40 cellular contexts compared by ENCODE assay signal in the genomic region with DNA sequence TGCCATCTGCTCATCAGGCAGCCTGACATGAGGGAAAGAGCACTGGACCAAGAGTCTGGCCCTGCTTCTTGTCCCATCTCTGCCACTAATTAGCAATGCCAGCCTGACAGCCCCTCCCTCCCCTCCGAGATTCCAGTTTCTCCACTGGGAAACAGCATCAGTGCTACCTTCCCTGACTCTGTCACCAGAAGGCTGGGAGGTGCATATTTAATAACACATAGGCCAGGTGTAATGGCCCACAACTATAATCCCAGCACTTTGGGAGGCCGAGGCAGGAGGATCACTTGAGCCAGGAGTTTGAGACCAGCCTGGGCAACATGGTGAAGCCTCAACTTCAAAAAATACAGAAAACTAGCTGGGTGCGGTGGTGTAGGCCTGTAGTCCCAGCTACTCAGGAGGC.
"Had no signal": no experiment of that assay in that cellular context is flagged by ENCODE, and none has a peak within 500 bp of the region (broad histone marks: within the 10 kb centered on the region; RNA-seq: fewer than 3 reads in every experiment).

No MANE protein-coding gene starts in this region.

- H3K4me1 Mint-ChIP-seq: activated naive CD4-positive, alpha-beta T cell treated with anti-CD3 and anti-CD28 coated beads, Interleukin-2, amount 10 ng/mL, durations not matched to agents 7 days and 5 days; activated naive CD4-positive, alpha-beta T cell treated with anti-CD3 and anti-CD28 coated beads, Interleukin-2, amount 50 U/mL, for 24 hours; activated naive CD8-positive, alpha-beta T cell treated with anti-CD3 and anti-CD28 coated beads for 36 hours; activated naive CD8-positive, alpha-beta T cell treated with anti-CD3 and anti-CD28 coated beads, Interleukin-2, amount 10 ng/mL, durations not matched to agents 7 days and 5 days; activated naive CD8-positive, alpha-beta T cell treated with anti-CD3 and anti-CD28 coated beads, Interleukin-2, amount 50 U/mL, for 24 hours; activated T-helper 17 cell treated with anti-CD3 and anti-CD28 coated beads, Interleukin-2, amount 50 U/mL, for 72 hours; central memory CD8-positive, alpha-beta T cell had no signal

- DNase-seq: activated effector memory CD4-positive, alpha-beta T cell treated with anti-CD3 and anti-CD28 coated beads, Interleukin-2, amount 50 U/mL, for 16 hours; activated effector memory CD4-positive, alpha-beta T cell treated with Interleukin-2 at 50 U/mL for 16 hours; activated gamma-delta T cell; activated gamma-delta T cell treated with Interleukin-2 at 50 U/mL for 16 hours; activated naive CD4-positive, alpha-beta T cell; activated naive CD4-positive, alpha-beta T cell treated with anti-CD3 and anti-CD28 coated beads, Interleukin-2, amount 10 ng/mL, durations not matched to agents 7 days and 5 days; activated naive CD4-positive, alpha-beta T cell treated with anti-CD3 and anti-CD28 coated beads, Interleukin-2, amount 50 U/mL, for 16 hours; activated naive CD4-positive, alpha-beta T cell treated with Interleukin-2 at 50 U/mL for 16 hours; activated naive CD8-positive, alpha-beta T cell treated with anti-CD3 and anti-CD28 coated beads for 36 hours; activated naive CD8-positive, alpha-beta T cell treated with anti-CD3 and anti-CD28 coated beads, Interleukin-2, amount 10 ng/mL, durations not matched to agents 7 days and 5 days; activated naive CD8-positive, alpha-beta T cell treated with anti-CD3 and anti-CD28 coated beads, Interleukin-2, amount 50 U/mL, for 24 hours; activated T-cell treated with anti-CD3 and anti-CD28 coated beads for 4 hours; activated T-cell treated with anti-CD3 and anti-CD28 coated beads, Interleukin-2, amount 50 U/mL, for 1 hour; activated T-cell treated with anti-CD3 and anti-CD28 coated beads, Interleukin-2, amount 50 U/mL, for 24 hours; activated T-cell treated with anti-CD3 and anti-CD28 coated beads, Interleukin-2, amount 50 U/mL, for 4 hours; activated T-cell treated with anti-CD3 and anti-CD28 coated beads, Interleukin-2, amount 50 U/mL, for 48 hours; activated T-cell treated with anti-CD3 and anti-CD28 coated beads, Interleukin-2, amount 50 U/mL, for 72 hours; amniotic stem cell; amygdala; anterior cingulate cortex; aorta; body of pancreas; brain microvascular endothelial cell; caudate nucleus; central memory CD4-positive, alpha-beta T cell; cerebellar nuclear complex had no signal

- H3K4me1 ChIP-seq: ascending aorta had no signal

- H3K9me3 Mint-ChIP-seq: activated naive CD4-positive, alpha-beta T cell treated with anti-CD3 and anti-CD28 coated beads, Interleukin-2, amount 10 ng/mL, durations not matched to agents 7 days and 5 days; activated naive CD4-positive, alpha-beta T cell treated with anti-CD3 and anti-CD28 coated beads, Interleukin-2, amount 50 U/mL, for 24 hours; activated naive CD4-positive, alpha-beta T cell treated with anti-CD3 and anti-CD28 coated beads, Interleukin-2, amount 50 U/mL, for 72 hours; activated naive CD8-positive, alpha-beta T cell treated with anti-CD3 and anti-CD28 coated beads for 36 hours; activated naive CD8-positive, alpha-beta T cell treated with anti-CD3 and anti-CD28 coated beads, Interleukin-2, amount 10 ng/mL, durations not matched to agents 7 days and 5 days; activated naive CD8-positive, alpha-beta T cell treated with anti-CD3 and anti-CD28 coated beads, Interleukin-2, amount 50 U/mL, for 24 hours; activated T-cell treated with anti-CD3 and anti-CD28 coated beads, Interleukin-2, amount 50 U/mL, for 24 hours; activated T-cell treated with anti-CD3 and anti-CD28 coated beads, Interleukin-2, amount 50 U/mL, for 4 hours; activated T-cell treated with anti-CD3 and anti-CD28 coated beads, Interleukin-2, amount 50 U/mL, for 72 hours; activated T-helper 1 cell treated with anti-CD3 and anti-CD28 coated beads, Interleukin-12 subunit alpha, Interleukin-12 subunit beta, Interleukin-2, Interleukin-4 antibody, amounts not matched to agents 30 ng/mL and 10 ng/mL and 1 ng/mL, durations not matched to agents 14 hours and 24 hours and 36 hours; activated T-helper 17 cell treated with anti-CD3 and anti-CD28 coated beads, Interleukin-2, amount 50 U/mL, for 72 hours; activated T-helper 2 cell treated with anti-CD3 and anti-CD28 coated beads, Interferon-gamma antibody, Interleukin-2, Interleukin-4, amounts not matched to agents 10 μg/mL and 5 μg/mL and 100 μg/mL, durations not matched to agents 14 hours and 24 hours and 36 hours; central memory CD8-positive, alpha-beta T cell had no signal

- H3K4me3 ChIP-seq: adrenal gland, ascending aorta, body of pancreas, breast epithelium, cardiac muscle cell had no signal

- H3K36me3 Mint-ChIP-seq: activated naive CD4-positive, alpha-beta T cell treated with anti-CD3 and anti-CD28 coated beads, Interleukin-2, amount 10 ng/mL, durations not matched to agents 7 days and 5 days; activated naive CD4-positive, alpha-beta T cell treated with anti-CD3 and anti-CD28 coated beads, Interleukin-2, amount 50 U/mL, for 24 hours; activated naive CD4-positive, alpha-beta T cell treated with anti-CD3 and anti-CD28 coated beads, Interleukin-2, amount 50 U/mL, for 72 hours; activated naive CD8-positive, alpha-beta T cell; activated naive CD8-positive, alpha-beta T cell treated with anti-CD3 and anti-CD28 coated beads for 36 hours; activated naive CD8-positive, alpha-beta T cell treated with anti-CD3 and anti-CD28 coated beads, Interleukin-2, amount 10 ng/mL, durations not matched to agents 7 days and 5 days; brain had no signal

- H3K27ac ChIP-seq: adrenal gland, ascending aorta, body of pancreas, brain microvascular endothelial cell, breast epithelium, cardiac muscle cell had no signal

- H3K27ac Mint-ChIP-seq: activated naive CD4-positive, alpha-beta T cell treated with anti-CD3 and anti-CD28 coated beads, Interleukin-2, amount 10 ng/mL, durations not matched to agents 7 days and 5 days; activated naive CD4-positive, alpha-beta T cell treated with anti-CD3 and anti-CD28 coated beads, Interleukin-2, amount 50 U/mL, for 24 hours; activated naive CD4-positive, alpha-beta T cell treated with anti-CD3 and anti-CD28 coated beads, Interleukin-2, amount 50 U/mL, for 72 hours; activated naive CD8-positive, alpha-beta T cell; activated naive CD8-positive, alpha-beta T cell treated with anti-CD3 and anti-CD28 coated beads for 36 hours; activated naive CD8-positive, alpha-beta T cell treated with anti-CD3 and anti-CD28 coated beads, Interleukin-2, amount 10 ng/mL, durations not matched to agents 7 days and 5 days; activated naive CD8-positive, alpha-beta T cell treated with anti-CD3 and anti-CD28 coated beads, Interleukin-2, amount 50 U/mL, for 24 hours; activated T-cell treated with anti-CD3 and anti-CD28 coated beads, Interleukin-2, amount 50 U/mL, for 24 hours; activated T-cell treated with anti-CD3 and anti-CD28 coated beads, Interleukin-2, amount 50 U/mL, for 72 hours; activated T-helper 1 cell treated with anti-CD3 and anti-CD28 coated beads, Interleukin-12 subunit alpha, Interleukin-12 subunit beta, Interleukin-2, Interleukin-4 antibody, amounts not matched to agents 30 ng/mL and 10 ng/mL and 1 ng/mL, durations not matched to agents 14 hours and 24 hours and 36 hours; activated T-helper 17 cell treated with anti-CD3 and anti-CD28 coated beads, Interleukin-2, amount 50 U/mL, for 72 hours; activated T-helper 2 cell treated with anti-CD3 and anti-CD28 coated beads, Interferon-gamma antibody, Interleukin-2, Interleukin-4, amounts not matched to agents 10 μg/mL and 5 μg/mL and 100 μg/mL, durations not matched to agents 14 hours and 24 hours and 36 hours had no signal

- H3K27me3 ChIP-seq: adrenal gland, ascending aorta, body of pancreas, brain microvascular endothelial cell, breast epithelium had no signal

- FAIRE-seq: astrocyte, bronchial epithelial cell had no signal

- H3K4me3 Mint-ChIP-seq: activated naive CD4-positive, alpha-beta T cell treated with anti-CD3 and anti-CD28 coated beads, Interleukin-2, amount 10 ng/mL, durations not matched to agents 7 days and 5 days; activated naive CD4-positive, alpha-beta T cell treated with anti-CD3 and anti-CD28 coated beads, Interleukin-2, amount 50 U/mL, for 24 hours; activated naive CD8-positive, alpha-beta T cell; activated naive CD8-positive, alpha-beta T cell treated with anti-CD3 and anti-CD28 coated beads for 36 hours; activated naive CD8-positive, alpha-beta T cell treated with anti-CD3 and anti-CD28 coated beads, Interleukin-2, amount 10 ng/mL, durations not matched to agents 7 days and 5 days; activated naive CD8-positive, alpha-beta T cell treated with anti-CD3 and anti-CD28 coated beads, Interleukin-2, amount 50 U/mL, for 24 hours; activated T-cell treated with anti-CD3 and anti-CD28 coated beads, Interleukin-2, amount 50 U/mL, for 24 hours; activated T-cell treated with anti-CD3 and anti-CD28 coated beads, Interleukin-2, amount 50 U/mL, for 4 hours; activated T-cell treated with anti-CD3 and anti-CD28 coated beads, Interleukin-2, amount 50 U/mL, for 72 hours; activated T-helper 1 cell treated with anti-CD3 and anti-CD28 coated beads, Interleukin-12 subunit alpha, Interleukin-12 subunit beta, Interleukin-2, Interleukin-4 antibody, amounts not matched to agents 30 ng/mL and 10 ng/mL and 1 ng/mL, durations not matched to agents 14 hours and 24 hours and 36 hours; activated T-helper 17 cell treated with anti-CD3 and anti-CD28 coated beads, Interleukin-2, amount 50 U/mL, for 72 hours; brain; central memory CD8-positive, alpha-beta T cell had no signal

- H3K9me3 ChIP-seq: adrenal gland, ascending aorta, body of pancreas, breast epithelium had no signal

- H3K36me3 ChIP-seq: adrenal gland, ascending aorta, brain microvascular endothelial cell, breast epithelium, cardiac muscle cell had no signal
